Comparison of ENCODE assay signal across 33 cellular contexts in the genomic region with DNA sequence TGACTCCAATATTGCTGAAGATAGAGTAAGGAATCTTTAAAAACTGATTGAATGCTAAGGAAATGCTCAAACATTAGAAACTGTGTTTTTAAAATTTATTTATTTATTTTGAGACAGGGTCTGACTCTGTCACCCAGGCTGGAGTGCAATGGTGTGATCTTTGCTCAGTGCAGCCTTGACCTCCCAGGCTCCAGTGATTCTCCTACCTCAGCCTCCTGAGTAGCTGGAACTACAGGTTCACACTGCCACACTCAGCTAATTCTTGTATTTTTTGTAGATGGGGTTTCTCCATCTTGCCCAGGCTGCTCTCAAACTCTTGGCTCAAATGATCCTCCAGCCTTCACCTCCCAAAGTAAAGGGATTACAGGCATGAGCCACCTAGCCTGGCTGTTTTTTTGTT. TPM values are rescaled to one million over a fixed set of nuclear protein-coding genes. Genes with fewer than 3 reads are reported as not detected.
A peak's percentile ranks its signal among the peaks of the same experiment; 100 is the strongest.
DNase-seq lines count a peak whose midpoint lies in the region; ATAC-seq, FAIRE-seq and TF ChIP-seq lines count a peak whose summit lies in the region.
"Had no signal": no experiment of that assay in that cellular context is flagged by ENCODE, and none has a peak within 500 bp of the region (broad histone marks: within the 10 kb centered on the region; RNA-seq: fewer than 3 reads in every experiment).

No MANE protein-coding gene starts in this region.

- no peaks in the 10 kb centered on the region for H4K20me1 ChIP-seq in HepG2 (ENCODE audit: insufficient read depth, low read length)

- ATAC-seq in HepG2 (no peak), right lobe of liver (no peak)
- ATAC-seq: A549; CD8-positive, alpha-beta T cell had no signal

- H3K36me3 Mint-ChIP-seq in neural crest cell (ENCODE audit: low read depth): no peaks in the 10 kb centered on the region
- H3K36me3 Mint-ChIP-seq: CD14-positive monocyte; CD4-positive, CD25-positive, alpha-beta regulatory T cell had no signal

- peaks cover 9% of the 10 kb centered on the region for H3K79me2 ChIP-seq in HepG2 (ENCODE audit: insufficient read depth, low read length)

- H3K4me3 ChIP-seq in HepG2 (replicated peaks in 1 of 3; ENCODE audit: insufficient read depth in 1 of 3, low read depth in 2 of 3, low read length in 3 of 3): no peak overlapping the region
- no peak overlapping the region for H3K4me3 ChIP-seq in right lobe of liver
- H3K4me3 ChIP-seq: A549; BLaER1; BLaER1 treated with 17β-estradiol and CSF1 and Interleukin-3, amounts not matched to agents 10 nM and 100 nM had no signal

- H3K4me3 Mint-ChIP-seq in neural crest cell: peak overlapping the region; percentile 31
- H3K4me3 Mint-ChIP-seq: B cell; CD14-positive monocyte; CD4-positive, alpha-beta memory T cell; CD8-positive, alpha-beta T cell had no signal

- in situ Hi-C loops in HepG2 (cut with HindIII; ENCODE audit: extremely low pct_ligation_motif_present, low pct_unique_long_range_greater_than_20kb): no loop called here

- peaks cover 6% of the 10 kb centered on the region for H3K27me3 Mint-ChIP-seq in neural crest cell (ENCODE audit: low read depth)

- TF ChIP-seq EP300 in HepG2 (IDR thresholded peaks at IDR 0.05; ENCODE audit: low read depth in 2 of 2, low read length in 2 of 2): no peak
- no peak for TF ChIP-seq EP300 in HepG2 (CRISPR knock-in tag; IDR thresholded peaks at IDR 0.05; ENCODE audit: borderline replicate concordance)

- CTCF ChIA-PET in HepG2 (lab: Yijun Ruan, JAX; ENCODE audit: low intra/inter-chr PET ratio, low total read pairs): no interaction called here

- TF ChIP-seq POLR2A in HepG2 (IDR thresholded peaks at IDR 0.05; ENCODE audit: insufficient read depth in 1 of 2, low read depth in 2 of 2, low read length in 2 of 2): no peak
- TF ChIP-seq POLR2A in right lobe of liver (IDR thresholded peaks at IDR 0.05): no peak

- no peak for TF ChIP-seq RAD21 in HepG2 (CRISPR knock-in tag; IDR thresholded peaks at IDR 0.05)

- H3K27ac ChIP-seq in HepG2 (ENCODE audit: extremely low read length, insufficient read depth, low read length) (no peak overlapping the region), right lobe of liver (no peak overlapping the region)
- H3K27ac ChIP-seq: 22Rv1; A549; BLaER1; BLaER1 treated with 17β-estradiol and CSF1 and Interleukin-3, amounts not matched to agents 10 nM and 100 nM; C4-2B had no signal

- H2AFZ ChIP-seq in HepG2 (ENCODE audit: low read length): no peak overlapping the region

- H3K27me3 ChIP-seq in HepG2 (ENCODE audit: control insufficient read depth in 1 of 2, insufficient read depth in 2 of 2, low read length in 2 of 2): no peaks in the 10 kb centered on the region; a peak in 1 of 5 replicates
- no peaks in the 10 kb centered on the region for H3K27me3 ChIP-seq in right lobe of liver

- H3K4me2 ChIP-seq in HepG2 (ENCODE audit: low read depth, low read length): no peak overlapping the region
- H3K4me2 ChIP-seq: A549; BLaER1; BLaER1 treated with 17β-estradiol and CSF1 and Interleukin-3, amounts not matched to agents 10 nM and 100 nM had no signal

- no peak for FAIRE-seq in HepG2 (lab: Jason Lieb, UNC)
- FAIRE-seq: A204.1, A549, D721Med had no signal

- no peak overlapping the region for H3K27ac Mint-ChIP-seq in neural crest cell (ENCODE audit: unreplicated experiment)
- H3K27ac Mint-ChIP-seq: B cell; CD14-positive monocyte; CD4-positive, alpha-beta T cell; CD4-positive, CD25-positive, alpha-beta regulatory T cell; CD8-positive, alpha-beta T cell had no signal

- H3K4me1 Mint-ChIP-seq in neural crest cell: peaks cover 17% of the 10 kb centered on the region

- H3K4me1 ChIP-seq in HepG2 (ENCODE audit: insufficient read depth, low read length) (peaks cover 31% of the 10 kb centered on the region), right lobe of liver (no peaks in the 10 kb centered on the region)

- no peaks in the 10 kb centered on the region for H3K36me3 ChIP-seq in HepG2 (replicated peaks in 1 of 2; ENCODE audit: control insufficient read depth in 1 of 2, insufficient read depth in 2 of 2, low read length in 2 of 2)
- H3K36me3 ChIP-seq in right lobe of liver: no peaks in the 10 kb centered on the region
- H3K36me3 ChIP-seq: BE2C; BLaER1; BLaER1 treated with 17β-estradiol and CSF1 and Interleukin-3, amounts not matched to agents 10 nM and 100 nM had no signal

- TF ChIP-seq CTCF in HepG2 (CRISPR knock-in tag; IDR thresholded peaks at IDR 0.05) (no peak), right lobe of liver (IDR thresholded peaks at IDR 0.05) (no peak), neural crest cell (conservative IDR thresholded peaks at IDR 0.05) (no peak)

- intact Hi-C loops in HepG2 (cut with micrococcal nuclease; ENCODE audit: unreplicated experiment): no loop called here
- intact Hi-C loops in right lobe of liver (cut with DNase I): no loop called here

- H3K9ac ChIP-seq in HepG2 (ENCODE audit: insufficient read depth, low read depth, low read length): no peak overlapping the region
- H3K9ac ChIP-seq: BLaER1; BLaER1 treated with 17β-estradiol and CSF1 and Interleukin-3, amounts not matched to agents 10 nM and 100 nM had no signal

- POLR2A ChIA-PET in HepG2 (lab: Yijun Ruan, JAX): no interaction called here

- no peak for DNase-seq in HepG2 (ENCODE audit: low spot score)
- DNase-seq in right lobe of liver: no peak
- no peak for DNase-seq in neural crest cell (ENCODE audit: low read depth, low spot score)
- DNase-seq in NCI-H446 treated with DMSO at 0.1 percent for 48 hours (lab: John Stamatoyannopoulos, UW): no peak
- DNase-seq: 8988T; ACHN; AML-193; BE2C; C1 segment of cervical spinal cord; Caco-2; Calu3; CD4-positive, alpha-beta memory T cell; CD4-positive, alpha-beta T cell; CD4-positive, CD25-positive, alpha-beta regulatory T cell; CD8-positive, alpha-beta memory T cell; CD8-positive, alpha-beta T cell; COR-L47; DMS 273 treated with DMSO at 0.1 percent for 48 hours; DMS153; DMS53; DMS79; DMS79 treated with DMSO at 0.1 percent for 48 hours; DND-41; EL had no signal

- H3K9me3 ChIP-seq in HepG2 (ENCODE audit: low read length) (no peaks in the 10 kb centered on the region), right lobe of liver (no peaks in the 10 kb centered on the region)
- H3K9me3 ChIP-seq: BE2C, BLaER1, Caco-2 had no signal

- BruUV-seq in HepG2 (replicated peaks; lab: Mats Ljungman, UMichigan): no TSS peak

- H3K9me3 Mint-ChIP-seq in neural crest cell: no peaks in the 10 kb centered on the region
- H3K9me3 Mint-ChIP-seq: CD4-positive, alpha-beta T cell; CD8-positive, alpha-beta T cell had no signal

RNA-seq across cellular contexts. Expression of a gene that starts 3.3 kb away (rescaled TPM):
- 11.3 and 13.4 TPM in 2 replicates for total RNA-seq in HepG2 (2016; rRNA removed; fragmentation: Illumina TruSeq; extraction: Trizol)
- total RNA-seq in HepG2 (2016; cell fraction: cytosol; rRNA removed; fragmentation: Illumina TruSeq; extraction: Trizol; ENCODE audit: low read depth): 14.0 and 15.7 TPM in 2 replicates
- total RNA-seq in HepG2 (2016; cell fraction: insoluble cytoplasmic fraction; rRNA removed; fragmentation: Illumina TruSeq; extraction: Trizol): 10.5 and 13.2 TPM in 2 replicates
- 9.5 and 9.8 TPM in 2 replicates for total RNA-seq in HepG2 (2016; cell fraction: membrane; rRNA removed; fragmentation: Illumina TruSeq; extraction: Trizol)
- total RNA-seq in HepG2 (2016; cell fraction: nucleus; rRNA removed; fragmentation: Illumina TruSeq; extraction: Trizol): 20.7 and 25.2 TPM in 2 replicates
- polyA plus RNA-seq in HepG2 (2011; rRNA removed): 31.6 and 35.3 TPM in 2 replicates
- polyA plus RNA-seq in HepG2 (2011; cell fraction: cytosol; rRNA removed): 19.2 and 21.6 TPM in 2 replicates
- polyA plus RNA-seq in HepG2 (2011; cell fraction: nucleus; rRNA removed): 106 and 114 TPM in 2 replicates
- 17.9 and 19.9 TPM in 2 replicates for polyA plus RNA-seq in HepG2 (2012)
- polyA plus RNA-seq in HepG2 (2016; cell fraction: cytosol; fragmentation: Illumina TruSeq; extraction: Trizol; ENCODE audit: low read depth): 1.9 and 2.4 TPM in 2 replicates
- 12.6 and 16.2 TPM in 2 replicates for polyA plus RNA-seq in HepG2 (2016; cell fraction: insoluble cytoplasmic fraction; fragmentation: Illumina TruSeq; extraction: Trizol; ENCODE audit: low read depth)
- polyA plus RNA-seq in HepG2 (2016; cell fraction: membrane; fragmentation: Illumina TruSeq; extraction: Trizol; ENCODE audit: low read depth): 5.8 and 7.2 TPM in 2 replicates
- 62.6 and 71.6 TPM in 2 replicates for polyA plus RNA-seq in HepG2 (2016; cell fraction: nucleus; fragmentation: Illumina TruSeq; extraction: Trizol; ENCODE audit: insufficient read depth, low read depth)
- polyA minus RNA-seq in HepG2 (2011; rRNA and poly(A)+ RNA removed; ENCODE audit: low replicate concordance): 20.3 and 28.1 TPM in 2 replicates
- 8.2 and 11.8 TPM in 2 replicates for polyA minus RNA-seq in HepG2 (2011; cell fraction: cytosol; rRNA and poly(A)+ RNA removed)
- 30.5 and 35.4 TPM in 2 replicates for polyA minus RNA-seq in HepG2 (2011; cell fraction: nucleus; rRNA and poly(A)+ RNA removed)
- 10 to 100 TPM; 21.8 to 31.4 (median 28.0) TPM for total RNA-seq in right lobe of liver
- 43.3 and 46.7 TPM in 2 replicates for total RNA-seq in neural crest cell

RNA-seq across cellular contexts. Expression of a gene that starts 35.1 kb away (rescaled TPM):
- total RNA-seq in HepG2 (2016; rRNA removed; fragmentation: Illumina TruSeq; extraction: Trizol): 8.8 and 15.1 TPM in 2 replicates
- total RNA-seq in HepG2 (2016; cell fraction: cytosol; rRNA removed; fragmentation: Illumina TruSeq; extraction: Trizol; ENCODE audit: low read depth): 2.9 and 3.0 TPM in 2 replicates
- 8.7 and 15.8 TPM in 2 replicates for total RNA-seq in HepG2 (2016; cell fraction: insoluble cytoplasmic fraction; rRNA removed; fragmentation: Illumina TruSeq; extraction: Trizol)
- 4.0 and 5.4 TPM in 2 replicates for total RNA-seq in HepG2 (2016; cell fraction: membrane; rRNA removed; fragmentation: Illumina TruSeq; extraction: Trizol)
- 13.7 and 15.0 TPM in 2 replicates for total RNA-seq in HepG2 (2016; cell fraction: nucleus; rRNA removed; fragmentation: Illumina TruSeq; extraction: Trizol)
- polyA plus RNA-seq in HepG2 (2011; rRNA removed): 9.5 and 10.8 TPM in 2 replicates
- polyA plus RNA-seq in HepG2 (2011; cell fraction: cytosol; rRNA removed): 6.8 and 9.2 TPM in 2 replicates
- polyA plus RNA-seq in HepG2 (2011; cell fraction: nucleus; rRNA removed): 9.2 and 11.8 TPM in 2 replicates
- polyA plus RNA-seq in HepG2 (2012): 9.4 and 11.0 TPM in 2 replicates
- polyA plus RNA-seq in HepG2 (2016; cell fraction: cytosol; fragmentation: Illumina TruSeq; extraction: Trizol; ENCODE audit: low read depth): 0.63 and 0.70 TPM in 2 replicates
- polyA plus RNA-seq in HepG2 (2016; cell fraction: insoluble cytoplasmic fraction; fragmentation: Illumina TruSeq; extraction: Trizol; ENCODE audit: low read depth): 6.5 and 6.9 TPM in 2 replicates
- polyA plus RNA-seq in HepG2 (2016; cell fraction: membrane; fragmentation: Illumina TruSeq; extraction: Trizol; ENCODE audit: low read depth): 2.1 and 2.3 TPM in 2 replicates
- polyA plus RNA-seq in HepG2 (2016; cell fraction: nucleus; fragmentation: Illumina TruSeq; extraction: Trizol; ENCODE audit: insufficient read depth, low read depth): 15.3 and 17.3 TPM in 2 replicates
- polyA minus RNA-seq in HepG2 (2011; rRNA and poly(A)+ RNA removed; ENCODE audit: low replicate concordance): 10.3 and 14.0 TPM in 2 replicates
- polyA minus RNA-seq in HepG2 (2011; cell fraction: cytosol; rRNA and poly(A)+ RNA removed): 6.9 and 7.7 TPM in 2 replicates
- 10.8 and 11.7 TPM in 2 replicates for polyA minus RNA-seq in HepG2 (2011; cell fraction: nucleus; rRNA and poly(A)+ RNA removed)
- 10 to 100 TPM in 1 of 6 experiments, 1 to 10 TPM in 5; 7.4 to 10.4 (median 8.2) TPM for total RNA-seq in right lobe of liver
- total RNA-seq in neural crest cell: 18.9 and 20.9 TPM in 2 replicates
